11 cellular contexts compared by ENCODE assay signal in genomic region chr10:95559466-95559865, GRCh38. TPM values are rescaled to one million over a fixed set of nuclear protein-coding genes. Genes with fewer than 3 reads are reported as not detected.
DNase-seq lines count a peak whose midpoint lies in the region; ATAC-seq and TF ChIP-seq lines count a peak whose summit lies in the region.
"Had no signal": no experiment of that assay in that cellular context is flagged by ENCODE, and none has a peak within 500 bp of the region (broad histone marks: within the 10 kb centered on the region; RNA-seq: fewer than 3 reads in every experiment).

No MANE protein-coding gene starts in this region.

- no peak for DNase-seq in activated naive CD8-positive, alpha-beta T cell treated with anti-CD3 and anti-CD28 coated beads for 36 hours
- DNase-seq in dorsolateral prefrontal cortex (peak in 1 of 10 donors; percentile 37), upper lobe of right lung (no peak)
- DNase-seq in effector CD8-positive, alpha-beta T cell (lab: John Stamatoyannopoulos, UW): no peak
- DNase-seq: NCI-H1436 treated with DMSO at 0.1 percent for 48 hours, T-helper 9 cell had no signal

- H3K27me3 Mint-ChIP-seq in activated naive CD8-positive, alpha-beta T cell: peaks cover 1% of the 10 kb centered on the region
- H3K27me3 Mint-ChIP-seq in activated naive CD8-positive, alpha-beta T cell treated with anti-CD3 and anti-CD28 coated beads for 36 hours: peaks cover 7% of the 10 kb centered on the region

- ATAC-seq in upper lobe of right lung (no peak), HG02763 (IDR thresholded peaks at IDR 0.05; ENCODE audit: unreplicated experiment) (no peak), HG02571 (IDR thresholded peaks at IDR 0.05; ENCODE audit: unreplicated experiment) (no peak)

- peaks cover 12% of the 10 kb centered on the region for H3K4me1 Mint-ChIP-seq in activated naive CD8-positive, alpha-beta T cell (ENCODE audit: low read depth)
- H3K4me1 Mint-ChIP-seq in activated naive CD8-positive, alpha-beta T cell treated with anti-CD3 and anti-CD28 coated beads for 36 hours: peaks cover 9% of the 10 kb centered on the region

- no peaks in the 10 kb centered on the region for H3K36me3 Mint-ChIP-seq in activated naive CD8-positive, alpha-beta T cell
- no peaks in the 10 kb centered on the region for H3K36me3 Mint-ChIP-seq in activated naive CD8-positive, alpha-beta T cell treated with anti-CD3 and anti-CD28 coated beads for 36 hours

- intact Hi-C loops in dorsolateral prefrontal cortex (cut with DNase I) (loop anchor here (5.0 kb wide), 2 partner anchors 37 to 47 kb away; no protein-coding TSS in a partner anchor), upper lobe of right lung (cut with DNase I) (no loop called here)

- H3K27ac Mint-ChIP-seq in activated naive CD8-positive, alpha-beta T cell: no peak overlapping the region
- no peak overlapping the region for H3K27ac Mint-ChIP-seq in activated naive CD8-positive, alpha-beta T cell treated with anti-CD3 and anti-CD28 coated beads for 36 hours
- H3K27ac Mint-ChIP-seq: CD14-positive monocyte had no signal

- no peaks in the 10 kb centered on the region for H3K9me3 ChIP-seq in muscle layer of duodenum (ENCODE audit: control insufficient read depth in 1 of 2, low read length in 2 of 2)
- no peaks in the 10 kb centered on the region for H3K9me3 ChIP-seq in upper lobe of right lung

- peak overlapping the region; percentile 73 for H3K4me3 Mint-ChIP-seq in activated naive CD8-positive, alpha-beta T cell
- no peak overlapping the region for H3K4me3 Mint-ChIP-seq in activated naive CD8-positive, alpha-beta T cell treated with anti-CD3 and anti-CD28 coated beads for 36 hours

- H3K36me3 ChIP-seq in muscle layer of duodenum (ENCODE audit: control insufficient read depth in 1 of 2, insufficient read depth in 2 of 2, low read length in 2 of 2) (peaks cover 0 to 3% of the 10 kb centered on the region in 2 donors), upper lobe of right lung (no peaks in the 10 kb centered on the region)

- H3K4me1 ChIP-seq in muscle layer of duodenum (ENCODE audit: control insufficient read depth in 1 of 2, insufficient read depth in 2 of 2, low read length in 2 of 2): no peaks in the 10 kb centered on the region
- H3K4me1 ChIP-seq in upper lobe of right lung: peaks cover 3% of the 10 kb centered on the region

- peak overlapping the region; percentile 47 to 97 (median 89) for H3K4me3 ChIP-seq in dorsolateral prefrontal cortex
- peak overlapping the region; percentile 96 for H3K4me3 ChIP-seq in muscle layer of duodenum (ENCODE audit: low read depth in 1 of 2, low read length in 2 of 2)
- peak overlapping the region; percentile 86 for H3K4me3 ChIP-seq in upper lobe of right lung

- H3K9me3 Mint-ChIP-seq in activated naive CD8-positive, alpha-beta T cell (ENCODE audit: low read depth): no peaks in the 10 kb centered on the region
- no peaks in the 10 kb centered on the region for H3K9me3 Mint-ChIP-seq in activated naive CD8-positive, alpha-beta T cell treated with anti-CD3 and anti-CD28 coated beads for 36 hours

- TF ChIP-seq CTCF in dorsolateral prefrontal cortex (IDR thresholded peaks at IDR 0.05 in 54 of 56, conservative IDR thresholded peaks at IDR 0.05 in 2 of 56; ENCODE audit: low read depth in 1 of 56, partially characterized antibody in 56 of 56): no peak
- TF ChIP-seq CTCF in upper lobe of right lung (IDR thresholded peaks at IDR 0.05): no peak

- H3K27me3 ChIP-seq in dorsolateral prefrontal cortex (no peaks in the 10 kb centered on the region), muscle layer of duodenum (ENCODE audit: low read depth, low read length) (no peaks in the 10 kb centered on the region), upper lobe of right lung (no peaks in the 10 kb centered on the region)

- peak overlapping the region in 56 of 59 donors; percentile 32 to 96 (median 90) for H3K27ac ChIP-seq in dorsolateral prefrontal cortex
- H3K27ac ChIP-seq in muscle layer of duodenum (ENCODE audit: low read length): peak overlapping the region; percentile 86
- H3K27ac ChIP-seq in upper lobe of right lung: no peak overlapping the region

RNA-seq across cellular contexts. Expression of gene SORBS1, which starts 1.7 kb away (rescaled TPM):
- under 1 TPM; 0.54 to 0.64 TPM for total RNA-seq in activated naive CD8-positive, alpha-beta T cell treated with anti-CD3 and anti-CD28 coated beads for 36 hours
- total RNA-seq in dorsolateral prefrontal cortex: 100 to 1,000 TPM; 191 to 480 (median 308) TPM
- 50.7 TPM for total RNA-seq in upper lobe of right lung

Comparison
In these comparisons a context has a peak if more than half of its experiments do, and no peak if none do; other contexts are left out.
1. RNA of gene SORBS1, which starts 1.7 kb away (total RNA-seq): 191 to 480 TPM in dorsolateral prefrontal cortex and 50.7 TPM in upper lobe of right lung (single experiment); 0.54 to 0.64 TPM in activated naive CD8-positive, alpha-beta T cell treated with anti-CD3 and anti-CD28 coated beads for 36 hours; every median in the first group is over 10 times any median in the second.
2. Peak in every context shown above with its lines, with median percentiles within 50 percentile points of each other: H3K4me3 ChIP-seq.